Comparison of ENCODE assay signal across 19 cellular contexts in the genomic region with DNA sequence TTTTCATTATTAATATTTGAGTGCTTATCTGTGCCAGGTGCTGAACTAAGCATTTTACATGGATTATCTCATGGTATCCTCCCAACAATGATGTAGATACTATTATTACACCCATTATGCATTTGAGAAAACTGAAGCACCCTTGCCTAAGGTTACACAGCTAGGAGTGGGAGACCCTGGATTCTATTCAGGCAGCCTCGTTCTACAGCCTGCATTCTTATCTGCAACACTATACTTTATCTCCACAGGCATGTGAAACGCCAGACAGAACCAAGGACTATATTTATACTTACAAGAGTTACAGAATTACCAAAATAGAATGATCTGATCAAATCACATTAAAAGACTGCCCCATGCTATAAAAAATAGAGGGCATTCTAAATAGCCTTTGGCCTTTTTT. TPM values are rescaled to one million over a fixed set of nuclear protein-coding genes. Genes with fewer than 3 reads are reported as not detected.
A peak's percentile ranks its signal among the peaks of the same experiment; 100 is the strongest.
DNase-seq lines count a peak whose midpoint lies in the region; ATAC-seq and TF ChIP-seq lines count a peak whose summit lies in the region.
"Had no signal": no experiment of that assay in that cellular context is flagged by ENCODE, and none has a peak within 500 bp of the region (broad histone marks: within the 10 kb centered on the region; RNA-seq: fewer than 3 reads in every experiment).

No MANE protein-coding gene starts in this region.

- no peaks in the 10 kb centered on the region for H3K4me1 Mint-ChIP-seq in nephron progenitor cell
- no peaks in the 10 kb centered on the region for H3K4me1 Mint-ChIP-seq in activated CD4-positive, alpha-beta memory T cell treated with anti-CD3 and anti-CD28 coated beads, Interleukin-2, amount 10 ng/mL, durations not matched to agents 7 days and 5 days
- H3K4me1 Mint-ChIP-seq: H9 had no signal

- no peaks in the 10 kb centered on the region for H3K36me3 ChIP-seq in heart right ventricle
- H3K36me3 ChIP-seq: BE2C had no signal

- POLR2A ChIA-PET in activated CD4-positive, alpha-beta memory T cell treated with anti-CD3 and anti-CD28 coated beads, Interleukin-2, amount 10 ng/mL, durations not matched to agents 7 days and 5 days (lab: Charles Lee): no interaction called here

- no peaks in the 10 kb centered on the region for H3K27me3 ChIP-seq in heart right ventricle
- H3K27me3 ChIP-seq: BE2C had no signal

- H3K27me3 Mint-ChIP-seq in nephron progenitor cell (ENCODE audit: low read depth, poor library complexity): peaks cover 10% of the 10 kb centered on the region
- H3K27me3 Mint-ChIP-seq in activated CD4-positive, alpha-beta memory T cell treated with anti-CD3 and anti-CD28 coated beads, Interleukin-2, amount 10 ng/mL, durations not matched to agents 7 days and 5 days: peaks cover 31% of the 10 kb centered on the region
- H3K27me3 Mint-ChIP-seq: CD4-positive, alpha-beta memory T cell had no signal

- no peak for TF ChIP-seq CTCF in heart right ventricle (IDR thresholded peaks at IDR 0.05)
- TF ChIP-seq CTCF in nephron progenitor cell (IDR thresholded peaks at IDR 0.05): no peak

- intact Hi-C loops in Right ventricle myocardium superior (cut with DNase I): no loop called here
- intact Hi-C loops in cardiac septum (cut with DNase I): no loop called here
- intact Hi-C loops in heart right ventricle (cut with DNase I): no loop called here

- no peak overlapping the region for H3K4me3 ChIP-seq in heart right ventricle

- H3K9me3 Mint-ChIP-seq in nephron progenitor cell: no peaks in the 10 kb centered on the region
- no peaks in the 10 kb centered on the region for H3K9me3 Mint-ChIP-seq in activated CD4-positive, alpha-beta memory T cell treated with anti-CD3 and anti-CD28 coated beads, Interleukin-2, amount 10 ng/mL, durations not matched to agents 7 days and 5 days
- H3K9me3 Mint-ChIP-seq: CD4-positive, alpha-beta memory T cell; H9; HFFc6 had no signal

- H3K4me1 ChIP-seq in heart right ventricle: peaks cover 0 to 14% (median 0%) of the 10 kb centered on the region in 9 donors
- H3K4me1 ChIP-seq: BE2C had no signal

- peaks cover 0 to 5% (median 0%) of the 10 kb centered on the region in 11 donors for H3K9me3 ChIP-seq in heart right ventricle
- H3K9me3 ChIP-seq: BE2C had no signal

- DNase-seq in Right ventricle myocardium superior (no peak), cardiac septum (ENCODE audit: low spot score) (no peak), heart right ventricle (no peak), islet precursor cell (peak; percentile 25), AG20443 (ENCODE audit: low spot score) (no peak), nephron progenitor cell (no peak)
- no peak for DNase-seq in activated CD4-positive, alpha-beta memory T cell treated with anti-CD3 and anti-CD28 coated beads, Interleukin-2, amount 10 ng/mL, durations not matched to agents 7 days and 5 days
- DNase-seq: BE2C; CD4-positive, alpha-beta memory T cell; COR-L47; DMS153; DMS79 treated with DMSO at 0.1 percent for 48 hours; EL; GOT3; H9; HFFc6 had no signal

- WGBS in heart right ventricle, 2 donors: 3 to 13% methylated on average over 2 of the region's 2 CpGs

- peak overlapping the region in 2 of 10 donors; percentile 13 to 37 for H3K27ac ChIP-seq in heart right ventricle
- H3K27ac ChIP-seq: C4-2B, HL-60 had no signal

- CTCF ChIA-PET in activated CD4-positive, alpha-beta memory T cell treated with anti-CD3 and anti-CD28 coated beads, Interleukin-2, amount 10 ng/mL, durations not matched to agents 7 days and 5 days (lab: Charles Lee): no interaction called here

- H3K36me3 Mint-ChIP-seq in nephron progenitor cell (ENCODE audit: low read depth): no peaks in the 10 kb centered on the region
- no peaks in the 10 kb centered on the region for H3K36me3 Mint-ChIP-seq in activated CD4-positive, alpha-beta memory T cell treated with anti-CD3 and anti-CD28 coated beads, Interleukin-2, amount 10 ng/mL, durations not matched to agents 7 days and 5 days (ENCODE audit: low read depth)
- H3K36me3 Mint-ChIP-seq: CD4-positive, alpha-beta memory T cell had no signal

- no peak overlapping the region for H3K27ac Mint-ChIP-seq in nephron progenitor cell
- no peak overlapping the region for H3K27ac Mint-ChIP-seq in activated CD4-positive, alpha-beta memory T cell treated with anti-CD3 and anti-CD28 coated beads, Interleukin-2, amount 10 ng/mL, durations not matched to agents 7 days and 5 days
- H3K27ac Mint-ChIP-seq: CD4-positive, alpha-beta memory T cell; H9 had no signal

- H3K4me3 Mint-ChIP-seq in nephron progenitor cell: no peak overlapping the region
- H3K4me3 Mint-ChIP-seq in activated CD4-positive, alpha-beta memory T cell treated with anti-CD3 and anti-CD28 coated beads, Interleukin-2, amount 10 ng/mL, durations not matched to agents 7 days and 5 days: no peak overlapping the region
- H3K4me3 Mint-ChIP-seq: H9, HFFc6 had no signal

- ATAC-seq in Right ventricle myocardium superior (ENCODE audit: poor library complexity) (peak; percentile 89), heart right ventricle (peak; percentile 47 to 97 (median 80))

RNA-seq across cellular contexts. Expression of a gene that starts 22.4 kb away (rescaled TPM):
- total RNA-seq in Right ventricle myocardium superior (16.9 TPM), cardiac septum (2.0 TPM), heart right ventricle (10 to 100 TPM in 7 of 10 donors, 1 to 10 TPM in 3; 4.9 to 17.3 (median 11.9) TPM)
- polyA plus RNA-seq in heart right ventricle: 1 to 10 TPM; 4.7 to 8.4 TPM
- 1 to 10 TPM; 1.7 to 2.1 TPM for total RNA-seq in activated CD4-positive, alpha-beta memory T cell treated with anti-CD3 and anti-CD28 coated beads, Interleukin-2, amount 10 ng/mL, durations not matched to agents 7 days and 5 days
- total RNA-seq: A172 had no signal
